Comparison of ENCODE assay signal across 13 cellular contexts in the genomic region with DNA sequence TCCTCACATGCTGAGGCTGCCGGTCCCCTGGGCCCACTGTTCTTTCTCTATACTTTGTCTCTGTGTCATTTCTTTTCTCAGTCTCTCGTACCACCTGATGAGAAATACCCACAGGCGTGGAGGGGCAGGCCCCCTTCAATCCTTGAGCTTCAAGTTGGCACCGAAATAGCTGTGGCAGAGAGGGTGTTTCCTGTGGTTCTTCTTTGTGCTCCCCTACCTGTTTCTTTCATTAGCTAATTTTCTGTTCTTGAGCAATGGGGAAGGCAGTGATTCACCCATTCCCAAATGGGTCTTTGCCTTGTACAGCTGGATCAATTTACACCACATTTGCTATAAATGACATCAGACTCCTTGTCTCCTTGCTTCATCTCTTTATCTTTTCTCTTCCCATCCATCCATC. TPM values are rescaled to one million over a fixed set of nuclear protein-coding genes. Genes with fewer than 3 reads are reported as not detected.
A peak's percentile ranks its signal among the peaks of the same experiment; 100 is the strongest.
DNase-seq lines count a peak whose midpoint lies in the region; ATAC-seq, FAIRE-seq and TF ChIP-seq lines count a peak whose summit lies in the region.
"Had no signal": no experiment of that assay in that cellular context is flagged by ENCODE, and none has a peak within 500 bp of the region (broad histone marks: within the 10 kb centered on the region; RNA-seq: fewer than 3 reads in every experiment).

No MANE protein-coding gene starts in this region.

- H3F3A ChIP-seq in neural progenitor cell (ENCODE audit: low read depth) = no peaks in the 10 kb centered on the region

- H3K4me1 ChIP-seq in neural progenitor cell = peaks cover 4% of the 10 kb centered on the region
- H3K4me1 ChIP-seq: A549 had no signal

- H3K36me3 Mint-ChIP-seq in activated CD8-positive, alpha-beta memory T cell treated with anti-CD3 and anti-CD28 coated beads, Interleukin-2, amount 10 ng/mL, durations not matched to agents 7 days and 5 days = no peaks in the 10 kb centered on the region
- peaks cover 8% of the 10 kb centered on the region for H3K36me3 Mint-ChIP-seq in activated CD4-positive, alpha-beta T cell treated with anti-CD3 and anti-CD28 coated beads, Interleukin-2, amount 10 ng/mL, durations not matched to agents 24 days and 14 days (ENCODE audit: low read depth)
- H3K36me3 Mint-ChIP-seq in neural progenitor cell = no peaks in the 10 kb centered on the region

- no peaks in the 10 kb centered on the region for H3K27me3 Mint-ChIP-seq in activated CD8-positive, alpha-beta memory T cell treated with anti-CD3 and anti-CD28 coated beads, Interleukin-2, amount 10 ng/mL, durations not matched to agents 7 days and 5 days
- no peaks in the 10 kb centered on the region for H3K27me3 Mint-ChIP-seq in activated CD4-positive, alpha-beta T cell treated with anti-CD3 and anti-CD28 coated beads, Interleukin-2, amount 10 ng/mL, durations not matched to agents 24 days and 14 days
- H3K27me3 Mint-ChIP-seq in neural progenitor cell (ENCODE audit: insufficient read depth, low read depth) = no peaks in the 10 kb centered on the region

- CTCF ChIA-PET in activated CD8-positive, alpha-beta memory T cell treated with anti-CD3 and anti-CD28 coated beads, Interleukin-2, amount 10 ng/mL, durations not matched to agents 7 days and 5 days (lab: Charles Lee) = no interaction called here

- H3K9me3 Mint-ChIP-seq in activated CD8-positive, alpha-beta memory T cell treated with anti-CD3 and anti-CD28 coated beads, Interleukin-2, amount 10 ng/mL, durations not matched to agents 7 days and 5 days (ENCODE audit: low read depth) = no peaks in the 10 kb centered on the region
- H3K9me3 Mint-ChIP-seq in activated CD4-positive, alpha-beta T cell treated with anti-CD3 and anti-CD28 coated beads, Interleukin-2, amount 10 ng/mL, durations not matched to agents 24 days and 14 days = no peaks in the 10 kb centered on the region
- H3K9me3 Mint-ChIP-seq in neural progenitor cell = no peaks in the 10 kb centered on the region

- H3K4me2 ChIP-seq in neural progenitor cell = no peak overlapping the region
- H3K4me2 ChIP-seq: A549, KMS-11 had no signal

- H3K36me3 ChIP-seq in bronchial epithelial cell (ENCODE audit: control insufficient read depth, insufficient read depth, low read length) (no peaks in the 10 kb centered on the region), neural progenitor cell (no peaks in the 10 kb centered on the region)
- H3K36me3 ChIP-seq: tibial nerve had no signal

- H3K79me2 ChIP-seq in neural progenitor cell (ENCODE audit: low read depth) = no peaks in the 10 kb centered on the region

- H3K27ac Mint-ChIP-seq in activated CD8-positive, alpha-beta memory T cell treated with anti-CD3 and anti-CD28 coated beads, Interleukin-2, amount 10 ng/mL, durations not matched to agents 7 days and 5 days = peak overlapping the region; percentile 45
- peak overlapping the region; percentile 80 for H3K27ac Mint-ChIP-seq in activated CD4-positive, alpha-beta T cell treated with anti-CD3 and anti-CD28 coated beads, Interleukin-2, amount 10 ng/mL, durations not matched to agents 24 days and 14 days
- H3K27ac Mint-ChIP-seq in neural progenitor cell = no peak overlapping the region

- peaks cover 29% of the 10 kb centered on the region for H3K4me1 Mint-ChIP-seq in activated CD8-positive, alpha-beta memory T cell treated with anti-CD3 and anti-CD28 coated beads, Interleukin-2, amount 10 ng/mL, durations not matched to agents 7 days and 5 days
- peaks cover 49% of the 10 kb centered on the region for H3K4me1 Mint-ChIP-seq in activated CD4-positive, alpha-beta T cell treated with anti-CD3 and anti-CD28 coated beads, Interleukin-2, amount 10 ng/mL, durations not matched to agents 24 days and 14 days
- peaks cover 8% of the 10 kb centered on the region for H3K4me1 Mint-ChIP-seq in neural progenitor cell

- H3K9ac ChIP-seq in neural progenitor cell = no peak overlapping the region
- H3K9ac ChIP-seq: KMS-11 had no signal

- in situ Hi-C loops in GM13976 (cut with MboI; ENCODE audit: low sequenced_read_pairs, unreplicated experiment) = no loop called here

- no peak for FAIRE-seq in bronchial epithelial cell (lab: Jason Lieb, UNC)
- FAIRE-seq: A549 had no signal

- H4K20me1 ChIP-seq in neural progenitor cell (ENCODE audit: low read depth) = no peaks in the 10 kb centered on the region

- intact Hi-C loops in activated CD4-positive, alpha-beta T cell treated with anti-CD3 and anti-CD28 coated beads, Interleukin-2, amount 10 ng/mL, durations not matched to agents 24 days and 14 days (cut with micrococcal nuclease) = loop anchor here (5.0 to 10.0 kb wide), 7 partner anchors 192 to 1035 kb away; a partner anchor contains a TSS

- ATAC-seq in activated CD8-positive, alpha-beta memory T cell treated with anti-CD3 and anti-CD28 coated beads, Interleukin-2, amount 10 ng/mL, durations not matched to agents 7 days and 5 days = no peak
- ATAC-seq in stimulated activated naive CD8-positive, alpha-beta T cell treated with anti-CD3 and anti-CD28 coated beads, Interleukin-15, Interleukin-2, amounts not matched to agents 100 U/mL and 50 U/mL, for 24 hours = peak; percentile 43
- ATAC-seq: A549 had no signal

- H3K4me3 ChIP-seq in bronchial epithelial cell (ENCODE audit: low read depth, low read length) (no peak overlapping the region), neural progenitor cell (no peak overlapping the region)
- H3K4me3 ChIP-seq: A549, tibial nerve had no signal

- DNase-seq in activated CD8-positive, alpha-beta memory T cell treated with anti-CD3 and anti-CD28 coated beads, Interleukin-2, amount 10 ng/mL, durations not matched to agents 7 days and 5 days = no peak
- no peak for DNase-seq in activated CD8-positive, alpha-beta memory T cell treated with anti-CD3 and anti-CD28 coated beads, Interleukin-2, amount 50 U/mL, for 4 hours
- DNase-seq in activated CD4-positive, alpha-beta T cell treated with anti-CD3 and anti-CD28 coated beads, Interleukin-2, amount 10 ng/mL, durations not matched to agents 24 days and 14 days = peak; percentile 63
- DNase-seq in bronchial epithelial cell (ENCODE audit: low read depth) = peak; percentile 49
- DNase-seq in stimulated activated naive CD8-positive, alpha-beta T cell treated with anti-CD3 and anti-CD28 coated beads, Interleukin-15, Interleukin-2, amounts not matched to agents 100 U/mL and 50 U/mL, for 24 hours = peak; percentile 14
- no peak for DNase-seq in kidney glomerular epithelial cell (lab: John Stamatoyannopoulos, UW)
- no peak for DNase-seq in GM13976 (ENCODE audit: low spot score)
- no peak for DNase-seq in neural progenitor cell (ENCODE audit: low spot score)
- DNase-seq: activated CD8-positive, alpha-beta memory T cell treated with anti-CD3 and anti-CD28 coated beads, Interleukin-2, amount 50 U/mL, for 48 hours; caudate nucleus had no signal

- no peak overlapping the region for H3K4me3 Mint-ChIP-seq in activated CD8-positive, alpha-beta memory T cell treated with anti-CD3 and anti-CD28 coated beads, Interleukin-2, amount 10 ng/mL, durations not matched to agents 7 days and 5 days
- peak overlapping the region; percentile 75 for H3K4me3 Mint-ChIP-seq in activated CD4-positive, alpha-beta T cell treated with anti-CD3 and anti-CD28 coated beads, Interleukin-2, amount 10 ng/mL, durations not matched to agents 24 days and 14 days
- no peak overlapping the region for H3K4me3 Mint-ChIP-seq in neural progenitor cell

- no peak overlapping the region for H2AFZ ChIP-seq in neural progenitor cell (replicated peaks)

- TF ChIP-seq CTCF in bronchial epithelial cell (IDR thresholded peaks at IDR 0.05; ENCODE audit: insufficient read depth, low read length, severe bottlenecking) = no peak
- no peak for TF ChIP-seq CTCF in GM13976 (IDR thresholded peaks at IDR 0.05; ENCODE audit: borderline replicate concordance, control extremely low read depth, extremely low read depth, insufficient read depth, missing control alignments)
- TF ChIP-seq CTCF in neural progenitor cell (IDR thresholded peaks at IDR 0.05) = no peak

- H3K27ac ChIP-seq in neural progenitor cell = no peak overlapping the region
- H3K27ac ChIP-seq: A549, KMS-11, tibial nerve had no signal

- no peaks in the 10 kb centered on the region for H3K27me3 ChIP-seq in bronchial epithelial cell (ENCODE audit: control insufficient read depth, insufficient read depth, low read length)
- no peaks in the 10 kb centered on the region for H3K27me3 ChIP-seq in neural progenitor cell

- H3K9me3 ChIP-seq in neural progenitor cell (ENCODE audit: low read depth) = no peaks in the 10 kb centered on the region
- H3K9me3 ChIP-seq: A549, tibial nerve had no signal

RNA-seq across cellular contexts. Expression of a gene that starts 2.1 kb away (rescaled TPM):
- total RNA-seq in activated CD8-positive, alpha-beta memory T cell treated with anti-CD3 and anti-CD28 coated beads, Interleukin-2, amount 10 ng/mL, durations not matched to agents 7 days and 5 days = 1 to 10 TPM; 1.3 to 2.1 TPM
- total RNA-seq in activated CD4-positive, alpha-beta T cell treated with anti-CD3 and anti-CD28 coated beads, Interleukin-2, amount 10 ng/mL, durations not matched to agents 24 days and 14 days = 16.1 and 17.2 TPM in 2 replicates
- total RNA-seq in bronchial epithelial cell = not detected in 2 replicates
- total RNA-seq in neural progenitor cell (ENCODE audit: low replicate concordance) = not detected in 2 replicates

Comparison
In these comparisons a context has a peak if more than half of its experiments do, and no peak if none do; other contexts are left out.
1. DNase-seq: peak in activated CD4-positive, alpha-beta T cell treated with anti-CD3 and anti-CD28 coated beads, Interleukin-2, amount 10 ng/mL, durations not matched to agents 24 days and 14 days (single experiment), bronchial epithelial cell (single experiment) and stimulated activated naive CD8-positive, alpha-beta T cell treated with anti-CD3 and anti-CD28 coated beads, Interleukin-15, Interleukin-2, amounts not matched to agents 100 U/mL and 50 U/mL, for 24 hours (single experiment); none in activated CD8-positive, alpha-beta memory T cell treated with anti-CD3 and anti-CD28 coated beads, Interleukin-2, amount 10 ng/mL, durations not matched to agents 7 days and 5 days (single experiment), activated CD8-positive, alpha-beta memory T cell treated with anti-CD3 and anti-CD28 coated beads, Interleukin-2, amount 50 U/mL, for 4 hours (single experiment), kidney glomerular epithelial cell (single experiment), GM13976 (single experiment) and neural progenitor cell (single experiment).